15 cellular contexts compared by ENCODE assay signal in the genomic region with DNA sequence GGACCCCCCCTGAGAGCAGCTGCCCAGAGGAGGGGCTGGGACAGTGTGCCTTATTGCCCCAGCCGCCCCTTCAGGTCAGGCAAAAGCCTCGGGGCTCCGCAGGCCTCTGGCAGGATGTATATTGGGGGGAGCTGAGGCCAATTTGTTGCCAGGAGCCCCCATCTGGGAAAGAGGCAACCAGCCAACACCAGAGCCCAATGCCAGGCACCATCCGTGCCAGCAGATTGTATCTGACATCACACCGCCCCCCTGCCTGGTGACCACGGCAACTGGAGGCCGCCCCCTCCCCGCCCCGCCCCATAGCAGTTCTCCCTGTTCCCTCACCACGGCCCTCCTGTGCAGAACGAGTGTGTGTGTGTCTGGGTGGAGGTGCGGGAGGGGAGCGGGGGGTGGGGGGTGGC. TPM values are rescaled to one million over a fixed set of nuclear protein-coding genes. Genes with fewer than 3 reads are reported as not detected.
A peak's percentile ranks its signal among the peaks of the same experiment; 100 is the strongest.
DNase-seq lines count a peak whose midpoint lies in the region; ATAC-seq and TF ChIP-seq lines count a peak whose summit lies in the region.
"Had no signal": no experiment of that assay in that cellular context is flagged by ENCODE, and none has a peak within 500 bp of the region (broad histone marks: within the 10 kb centered on the region; RNA-seq: fewer than 3 reads in every experiment).

No MANE protein-coding gene starts in this region.

- H3K4me1 ChIP-seq in heart right ventricle (peaks cover 28 to 95% (median 64%) of the 10 kb centered on the region in 9 donors), right cardiac atrium (ENCODE audit: control insufficient read depth, insufficient read depth, low read length) (peaks cover 2% of the 10 kb centered on the region)

- H3K4me3 ChIP-seq in heart right ventricle (no peak overlapping the region), right cardiac atrium (ENCODE audit: low read length) (no peak overlapping the region)
- H3K4me3 ChIP-seq: BLaER1 treated with 17β-estradiol and CSF1 and Interleukin-3, amounts not matched to agents 10 nM and 100 nM; upper lobe of right lung had no signal

- H3K36me3 ChIP-seq in heart right ventricle = no peaks in the 10 kb centered on the region
- H3K36me3 ChIP-seq: BLaER1 treated with 17β-estradiol and CSF1 and Interleukin-3, amounts not matched to agents 10 nM and 100 nM; upper lobe of right lung had no signal

- H3K27ac ChIP-seq in heart right ventricle (peak overlapping the region in 7 of 10 donors; percentile 4 to 87 (median 50)), right cardiac atrium (ENCODE audit: low read length) (no peak overlapping the region)
- H3K27ac ChIP-seq: BLaER1 treated with 17β-estradiol and CSF1 and Interleukin-3, amounts not matched to agents 10 nM and 100 nM; upper lobe of right lung had no signal

- WGBS in heart right ventricle, 2 donors = 54 to 59% methylated on average over 13 of the region's 13 CpGs
- WGBS in right cardiac atrium = 59% methylated on average over 13 of the region's 13 CpGs

- TF ChIP-seq CTCF in heart right ventricle (IDR thresholded peaks at IDR 0.05) = no peak

- no peak for ATAC-seq in heart right ventricle
- no peak for ATAC-seq in right cardiac atrium
- ATAC-seq in GM19351 (IDR thresholded peaks at IDR 0.05; ENCODE audit: unreplicated experiment) = no peak
- ATAC-seq: stimulated activated naive CD8-positive, alpha-beta T cell treated with anti-CD3 and anti-CD28 coated beads, Interleukin-15, Interleukin-2, amounts not matched to agents 100 U/mL and 50 U/mL, for 24 hours; upper lobe of right lung had no signal

- H3K9me3 ChIP-seq in heart right ventricle (no peaks in the 10 kb centered on the region), right cardiac atrium (ENCODE audit: control insufficient read depth, low read length) (no peaks in the 10 kb centered on the region)
- H3K9me3 ChIP-seq: BLaER1 treated with 17β-estradiol and CSF1 and Interleukin-3, amounts not matched to agents 10 nM and 100 nM; upper lobe of right lung had no signal

- intact Hi-C loops in heart right ventricle (cut with DNase I) (no loop called here), right cardiac atrium (cut with DNase I) (no loop called here)

- H3K27me3 ChIP-seq in heart right ventricle (peaks cover 0 to 43% (median 0%) of the 10 kb centered on the region in 7 donors), right cardiac atrium (ENCODE audit: control insufficient read depth, insufficient read depth) (no peaks in the 10 kb centered on the region)
- H3K27me3 ChIP-seq: upper lobe of right lung had no signal

- no peak for DNase-seq in heart right ventricle
- no peak for DNase-seq in right cardiac atrium
- DNase-seq in NCI-H2081 (lab: John Stamatoyannopoulos, UW) = peak; percentile 80 to 81
- peak; percentile 25 to 47 for DNase-seq in cerebellar nuclear complex (lab: John Stamatoyannopoulos, UW)
- DNase-seq in T1000 (lab: John Stamatoyannopoulos, UW) = no peak
- DNase-seq in A172 (ENCODE audit: low spot score) = no peak
- DNase-seq: activated CD4-positive, alpha-beta T cell treated with anti-CD3 and anti-CD28 coated beads, Interleukin-2, amount 10 ng/mL, durations not matched to agents 24 days and 14 days; activated naive CD8-positive, alpha-beta T cell treated with anti-CD3 and anti-CD28 coated beads for 36 hours; activated T-cell treated with anti-CD3 and anti-CD28 coated beads, Interleukin-2, amount 50 U/mL, for 48 hours; SHP77; stimulated activated naive CD8-positive, alpha-beta T cell treated with anti-CD3 and anti-CD28 coated beads, Interleukin-15, Interleukin-2, amounts not matched to agents 100 U/mL and 50 U/mL, for 24 hours; upper lobe of right lung had no signal

RNA-seq across cellular contexts. Expression of a gene that starts 3.6 kb away (rescaled TPM):
- total RNA-seq in heart right ventricle (10 to 100 TPM; 10.0 to 18.8 (median 15.3) TPM), right cardiac atrium (1 to 10 TPM; 7.0 to 9.2 (median 8.5) TPM)
- polyA plus RNA-seq in heart right ventricle (10 to 100 TPM in 1 of 2 donors, 1 to 10 TPM in 1; 6.6 to 28.7 TPM), right cardiac atrium (9.9 TPM)
- total RNA-seq in A172 (2014; rRNA removed; shearing (Covaris generic)) = 8.6 and 10.1 TPM in 2 replicates
- polyA plus RNA-seq: IgD-negative memory B cell had no signal

RNA-seq across cellular contexts. Expression of a gene that starts 29.1 kb away (rescaled TPM):
- 10 to 100 TPM in 2 of 10 donors, 1 to 10 TPM in 8; 4.0 to 12.0 (median 7.3) TPM for total RNA-seq in heart right ventricle
- 10 to 100 TPM in 1 of 2 donors, 1 to 10 TPM in 1; 6.6 to 43.1 TPM for polyA plus RNA-seq in heart right ventricle
- 1 to 10 TPM; 4.4 to 6.4 (median 5.1) TPM for total RNA-seq in right cardiac atrium
- polyA plus RNA-seq in right cardiac atrium = 6.6 TPM
- total RNA-seq in A172 (2014; rRNA removed; shearing (Covaris generic)) = 5.1 and 6.2 TPM in 2 replicates

RNA-seq across cellular contexts. Expression of a gene that starts 59.3 kb away (rescaled TPM):
- 10 to 100 TPM; 13.5 to 19.3 (median 15.3) TPM for total RNA-seq in heart right ventricle
- polyA plus RNA-seq in heart right ventricle = 1 to 10 TPM; 3.0 to 5.9 TPM
- 10 to 100 TPM; 12.8 to 17.1 (median 15.6) TPM for total RNA-seq in right cardiac atrium
- 6.0 TPM for polyA plus RNA-seq in right cardiac atrium
- total RNA-seq in A172 (2014; rRNA removed; shearing (Covaris generic)) = 17.4 and 17.9 TPM in 2 replicates

Comparison
In these comparisons a context has a peak if more than half of its experiments do, and no peak if none do; other contexts are left out.
1. DNase-seq: peak in NCI-H2081 (2 of 2) and cerebellar nuclear complex (2 of 2); none in heart right ventricle (0 of 2), right cardiac atrium (0 of 3), T1000 (single experiment) and A172 (single experiment).